22 cellular contexts compared by ENCODE assay signal in the genomic region with DNA sequence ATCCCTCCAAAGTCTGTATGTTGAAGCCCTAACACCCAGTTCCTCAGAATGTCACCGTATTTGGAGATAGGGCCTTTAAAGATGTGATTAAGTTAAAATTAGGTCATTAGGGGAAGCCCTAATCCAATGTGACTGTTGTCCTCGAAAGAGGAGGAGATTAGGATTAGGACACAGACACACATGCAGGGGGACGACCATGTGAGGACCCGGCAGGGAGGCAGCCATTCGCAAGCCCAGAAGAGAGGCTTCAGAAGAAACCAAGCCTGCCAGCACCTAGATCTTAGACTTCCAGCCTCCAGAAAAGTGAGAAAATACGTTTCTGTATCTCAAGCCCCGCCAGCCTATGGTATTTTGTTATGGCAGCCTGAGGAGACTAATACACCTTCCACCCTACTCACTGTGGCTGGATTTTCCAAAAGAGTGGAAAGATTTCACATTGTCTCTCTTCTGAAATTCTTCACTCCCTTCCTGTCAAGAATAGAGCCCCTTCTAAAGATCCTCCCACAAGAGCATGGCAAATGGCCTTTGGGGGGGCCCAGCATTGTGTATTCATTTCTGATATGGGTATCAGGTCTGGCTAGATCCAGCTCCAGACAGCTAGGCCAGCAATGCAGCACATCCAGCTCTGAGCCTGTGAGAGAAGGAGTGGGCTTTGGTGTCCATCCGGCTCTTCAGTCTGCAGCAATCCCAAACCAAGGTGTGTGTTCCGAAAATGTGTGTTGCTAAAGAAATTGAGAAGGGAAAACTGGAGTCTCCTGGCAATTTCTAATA. TPM values are rescaled to one million over a fixed set of nuclear protein-coding genes. Genes with fewer than 3 reads are reported as not detected.
A peak's percentile ranks its signal among the peaks of the same experiment; 100 is the strongest.
DNase-seq lines count a peak whose midpoint lies in the region; ATAC-seq and TF ChIP-seq lines count a peak whose summit lies in the region.
"Had no signal": no experiment of that assay in that cellular context is flagged by ENCODE, and none has a peak within 500 bp of the region (broad histone marks: within the 10 kb centered on the region; RNA-seq: fewer than 3 reads in every experiment).

No MANE protein-coding gene starts in this region.

- TF ChIP-seq CTCF in Calu3 (IDR thresholded peaks at IDR 0.05; ENCODE audit: unreplicated experiment) (no peak), RWPE1 (conservative IDR thresholded peaks at IDR 0.05; ENCODE audit: low read depth) (no peak), endothelial cell (IDR thresholded peaks at IDR 0.05; ENCODE audit: unreplicated experiment) (no peak), gastrocnemius medialis (IDR thresholded peaks at IDR 0.05 in 4 of 5, conservative IDR thresholded peaks at IDR 0.05 in 1 of 5) (no peak)

- H3K4me1 ChIP-seq in gastrocnemius medialis = peaks cover 4 to 14% of the 10 kb centered on the region in 2 donors

- H3K36me3 Mint-ChIP-seq in Calu3 (ENCODE audit: insufficient read depth, unreplicated experiment) (peaks cover 52% of the 10 kb centered on the region), endothelial cell (ENCODE audit: low read depth, unreplicated experiment) (peaks cover 11% of the 10 kb centered on the region)
- H3K36me3 Mint-ChIP-seq: WTC11 had no signal

- H3K4me1 Mint-ChIP-seq in Calu3 (ENCODE audit: low read depth, unreplicated experiment) (peaks cover 37% of the 10 kb centered on the region), endothelial cell (ENCODE audit: unreplicated experiment) (peaks cover 16% of the 10 kb centered on the region)

- CTCF ChIA-PET in Calu3 (lab: Charles Lee) = interaction anchor here (1.1 kb wide), 1 partner anchor 10 kb away, joined by 3 read pairs; no protein-coding TSS in a partner anchor
- CTCF ChIA-PET in RWPE1 (lab: Yijun Ruan, JAX) = no interaction called here

- H3K4me3 Mint-ChIP-seq in Calu3 (ENCODE audit: low read depth, unreplicated experiment) = no peak overlapping the region
- peak overlapping the region; percentile 37 for H3K4me3 Mint-ChIP-seq in endothelial cell (ENCODE audit: unreplicated experiment)
- H3K4me3 Mint-ChIP-seq: dendritic cell treated with granulocyte-macrophage colony-stimulating factor and Interleukin-4, amounts not matched to agents 40 ng/mL and 50 ng/mL, for 4 days had no signal

- H3K27me3 Mint-ChIP-seq in Calu3 (ENCODE audit: unreplicated experiment) = peaks cover 16% of the 10 kb centered on the region
- H3K27me3 Mint-ChIP-seq in endothelial cell (ENCODE audit: unreplicated experiment) = peaks cover 24% of the 10 kb centered on the region

- no TSS peak for BruUV-seq in Calu3 (replicated peaks; lab: Mats Ljungman, UMichigan)

- DNase-seq in Calu3 (no peak), RWPE1 (ENCODE audit: low spot score) (no peak), endothelial cell (ENCODE audit: low spot score) (no peak), gastrocnemius medialis (no peak), globus pallidus (ENCODE audit: low spot score) (no peak), NCI-H82 treated with DMSO at 0.1 percent for 48 hours (lab: John Stamatoyannopoulos, UW; ENCODE audit: unreplicated experiment) (no peak), glomerular visceral epithelial cell (ENCODE audit: extremely low spot score) (no peak)
- DNase-seq: activated CD8-positive, alpha-beta memory T cell treated with anti-CD3 and anti-CD28 coated beads for 24 hours; activated T-cell treated with anti-CD3 and anti-CD28 coated beads, Interleukin-2, amount 50 U/mL, for 72 hours; AML-193; left ventricle myocardium superior; NCI-H2107; NCI-H524; SIG-M5; stimulated activated naive CD8-positive, alpha-beta T cell treated with anti-CD3 and anti-CD28 coated beads, Interleukin-15, Interleukin-2, amounts not matched to agents 100 U/mL and 50 U/mL, for 24 hours; T-helper 2 cell had no signal

- H3K9me3 Mint-ChIP-seq in Calu3 (ENCODE audit: low read depth, unreplicated experiment) (no peaks in the 10 kb centered on the region), endothelial cell (ENCODE audit: unreplicated experiment) (no peaks in the 10 kb centered on the region)
- H3K9me3 Mint-ChIP-seq: activated T-cell treated with anti-CD3 and anti-CD28 coated beads, Interleukin-2, amount 50 U/mL, for 72 hours; dendritic cell treated with granulocyte-macrophage colony-stimulating factor and Interleukin-4, amounts not matched to agents 40 ng/mL and 50 ng/mL, for 4 days; WTC11 had no signal

- no peak overlapping the region for H3K4me3 ChIP-seq in gastrocnemius medialis
- H3K4me3 ChIP-seq: gastroesophageal sphincter, tibial nerve had no signal

- H3K27ac Mint-ChIP-seq in Calu3 (ENCODE audit: unreplicated experiment) = peak overlapping the region; percentile 100
- no peak overlapping the region for H3K27ac Mint-ChIP-seq in endothelial cell (ENCODE audit: unreplicated experiment)
- H3K27ac Mint-ChIP-seq: dendritic cell treated with granulocyte-macrophage colony-stimulating factor and Interleukin-4, amounts not matched to agents 40 ng/mL and 50 ng/mL, for 4 days; WTC11 had no signal

- no peaks in the 10 kb centered on the region for H3K9me3 ChIP-seq in gastrocnemius medialis
- H3K9me3 ChIP-seq: gastroesophageal sphincter, tibial nerve had no signal

- no peaks in the 10 kb centered on the region for H3K36me3 ChIP-seq in gastrocnemius medialis
- H3K36me3 ChIP-seq: gastroesophageal sphincter, tibial nerve had no signal

- no peak for ATAC-seq in gastrocnemius medialis
- ATAC-seq: activated T-cell treated with anti-CD3 and anti-CD28 coated beads, Interleukin-2, amount 50 U/mL, for 72 hours; gastroesophageal sphincter; left ventricle myocardium superior; sciatic nerve; stimulated activated naive CD8-positive, alpha-beta T cell treated with anti-CD3 and anti-CD28 coated beads, Interleukin-15, Interleukin-2, amounts not matched to agents 100 U/mL and 50 U/mL, for 24 hours; WTC11 had no signal

- in situ Hi-C loops in gastrocnemius medialis (cut with MboI; ENCODE audit: low sequenced_read_pairs in 4 of 4) = no loop called here

- no peaks in the 10 kb centered on the region for H3K27me3 ChIP-seq in gastrocnemius medialis
- H3K27me3 ChIP-seq: gastroesophageal sphincter, tibial nerve had no signal

- no peak for TF ChIP-seq POLR2A in gastrocnemius medialis (IDR thresholded peaks at IDR 0.05)

- POLR2A ChIA-PET in RWPE1 (lab: Yijun Ruan, JAX; ENCODE audit: low non-redundant PET) = no interaction called here

- intact Hi-C loops in Calu3 (cut with micrococcal nuclease; ENCODE audit: unreplicated experiment) = no loop called here
- intact Hi-C loops in gastrocnemius medialis (cut with DNase I; ENCODE audit: low total_unique reads) = no loop called here

- peak overlapping the region; percentile 98 for H3K27ac ChIP-seq in RWPE1
- H3K27ac ChIP-seq in gastrocnemius medialis = peak overlapping the region; percentile 88 to 98 (median 92)
- H3K27ac ChIP-seq: KMS-11 had no signal

RNA-seq across cellular contexts. Expression of gene UBC, which starts 15.4 kb away (rescaled TPM):
- total RNA-seq in Calu3 (2022) = 1,247 and 1,434 TPM in 2 replicates
- 765 TPM for total RNA-seq in endothelial cell (ENCODE audit: unreplicated experiment)
- total RNA-seq in gastrocnemius medialis = over 10,000 TPM in 2 of 4 donors, 1,000 to 10,000 TPM in 2; 3,173 to 12,805 (median 9,048) TPM

RNA-seq across cellular contexts. Expression of gene DHX37, which starts 59.1 kb away (rescaled TPM):
- total RNA-seq in Calu3 (2022) = 49.2 and 57.6 TPM in 2 replicates
- 9.2 TPM for total RNA-seq in endothelial cell (ENCODE audit: unreplicated experiment)
- 10 to 100 TPM; 11.6 to 34.7 (median 28.7) TPM for total RNA-seq in gastrocnemius medialis
